In the genomic region with DNA sequence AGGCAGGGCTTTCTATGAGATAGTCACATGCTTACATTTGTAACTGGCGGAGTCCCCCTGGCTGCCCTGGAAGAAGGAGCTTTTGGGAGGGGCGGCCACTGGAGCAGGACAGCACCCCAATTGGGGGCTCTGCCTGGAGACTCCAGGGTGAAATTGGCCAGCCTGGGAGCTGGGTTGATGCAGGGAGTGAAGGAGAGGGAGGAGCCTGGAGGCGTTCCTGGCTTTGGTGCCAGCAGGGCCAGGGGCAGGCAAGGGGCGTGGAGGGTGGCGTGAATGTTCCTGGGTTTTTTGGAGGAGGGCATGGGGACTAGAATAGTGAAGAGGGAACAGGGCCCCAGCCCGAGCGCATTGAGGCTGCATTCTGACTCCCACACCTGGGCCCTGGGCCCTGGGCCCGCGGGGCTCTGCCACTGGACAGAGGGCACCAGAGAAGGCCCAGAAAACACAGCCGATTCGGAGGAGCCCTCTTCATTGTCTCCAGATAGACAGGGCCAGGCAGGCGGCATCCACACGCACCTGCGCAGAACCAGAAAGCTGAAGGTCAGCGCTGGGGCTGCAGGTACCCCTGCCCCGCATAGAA, we compare ENCODE assay signal across 10 cellular contexts. TPM values are rescaled to one million over a fixed set of nuclear protein-coding genes. Genes with fewer than 3 reads are reported as not detected.
DNase-seq lines count a peak whose midpoint lies in the region; ATAC-seq and TF ChIP-seq lines count a peak whose summit lies in the region.
"Had no signal": no experiment of that assay in that cellular context is flagged by ENCODE, and none has a peak within 500 bp of the region (broad histone marks: within the 10 kb centered on the region; RNA-seq: fewer than 3 reads in every experiment).

No MANE protein-coding gene starts in this region.

- POLR2A ChIA-PET in HCT116 (lab: Charles Lee): no interaction called here

- H3K27ac ChIP-seq in HCT116 (ENCODE audit: low read depth, low read length): peak overlapping the region; percentile 45; the same call in 1 of the 2 replicates
- peak overlapping the region; percentile 58 to 80 (median 68) for H3K27ac ChIP-seq in gastrocnemius medialis

- peaks cover 3% of the 10 kb centered on the region for H3K27me3 Mint-ChIP-seq in glutamatergic neuron (ENCODE audit: unreplicated experiment)
- no peaks in the 10 kb centered on the region for H3K27me3 Mint-ChIP-seq in activated T-cell treated with anti-CD3 and anti-CD28 coated beads, Interleukin-2, amount 50 U/mL, for 72 hours (ENCODE audit: low read depth)

- H3K4me2 ChIP-seq in HCT116 (ENCODE audit: low read length): peak overlapping the region; percentile 56; the same call in 1 of the 2 replicates

- CTCF ChIA-PET in HCT116 (lab: Charles Lee): no interaction called here

- no peaks in the 10 kb centered on the region for H3K79me2 ChIP-seq in HCT116 (ENCODE audit: insufficient read depth, low read length)

- TF ChIP-seq CTCF in HCT116 (IDR thresholded peaks at IDR 0.05 in 2 of 3, conservative IDR thresholded peaks at IDR 0.05 in 1 of 3; ENCODE audit: borderline replicate concordance in 1 of 3, insufficient read depth in 1 of 3, low read depth in 2 of 3, low read length in 2 of 3): no peak
- no peak for TF ChIP-seq CTCF in glutamatergic neuron (IDR thresholded peaks at IDR 0.05; ENCODE audit: partially characterized antibody, unreplicated experiment)
- no peak for TF ChIP-seq CTCF in gastrocnemius medialis (IDR thresholded peaks at IDR 0.05 in 4 of 5, conservative IDR thresholded peaks at IDR 0.05 in 1 of 5)

- H3K36me3 ChIP-seq in HCT116 (ENCODE audit: control insufficient read depth in 1 of 2, insufficient read depth in 2 of 2, low read length in 2 of 2) (no peaks in the 10 kb centered on the region), gastrocnemius medialis (no peaks in the 10 kb centered on the region)

- in situ Hi-C loops in gastrocnemius medialis (cut with MboI; ENCODE audit: low sequenced_read_pairs in 4 of 4): no loop called here

- H3K27me3 ChIP-seq in HCT116 (ENCODE audit: insufficient read depth, low read length) (no peaks in the 10 kb centered on the region), gastrocnemius medialis (no peaks in the 10 kb centered on the region)

- peaks cover 38 to 41% of the 10 kb centered on the region in 2 experiments for H3K4me1 ChIP-seq in HCT116 (ENCODE audit: control insufficient read depth in 1 of 2, insufficient read depth in 2 of 2, low read length in 2 of 2)
- H3K4me1 ChIP-seq in gastrocnemius medialis: peaks cover 22 to 31% of the 10 kb centered on the region in 2 donors

- H3K36me3 Mint-ChIP-seq in glutamatergic neuron (ENCODE audit: unreplicated experiment): no peaks in the 10 kb centered on the region
- H3K36me3 Mint-ChIP-seq in activated T-cell treated with anti-CD3 and anti-CD28 coated beads, Interleukin-2, amount 50 U/mL, for 72 hours (ENCODE audit: insufficient read depth in 2 of 2): no peaks in the 10 kb centered on the region

- H2AFZ ChIP-seq in HCT116 (ENCODE audit: low read depth, low read length, poor library complexity, severe bottlenecking): no peak overlapping the region

- H3K4me1 Mint-ChIP-seq in glutamatergic neuron (ENCODE audit: low read depth, unreplicated experiment): peaks cover 4% of the 10 kb centered on the region
- no peaks in the 10 kb centered on the region for H3K4me1 Mint-ChIP-seq in activated T-cell treated with anti-CD3 and anti-CD28 coated beads, Interleukin-2, amount 50 U/mL, for 72 hours (ENCODE audit: low read depth)

- DNase-seq in HCT116 (ENCODE audit: low read depth, low spot score) (no peak), NCI-H446 treated with DMSO at 0.1 percent for 48 hours (lab: John Stamatoyannopoulos, UW) (peak; percentile 31), glutamatergic neuron (no peak), gastrocnemius medialis (no peak)
- DNase-seq in activated T-cell treated with anti-CD3 and anti-CD28 coated beads, Interleukin-2, amount 50 U/mL, for 72 hours: no peak
- no peak for DNase-seq in activated CD4-positive, CD25-positive, alpha-beta regulatory T cell (lab: John Stamatoyannopoulos, UW)
- DNase-seq: activated CD8-positive, alpha-beta T cell treated with anti-CD3 and anti-CD28 coated beads, Interleukin-2, amount 10 ng/mL, durations not matched to agents 7 days and 5 days; activated effector memory CD4-positive, alpha-beta T cell treated with Interleukin-2 at 50 U/mL for 16 hours had no signal

- H3K9me3 ChIP-seq in HCT116 (ENCODE audit: control insufficient read depth in 1 of 2, insufficient read depth in 1 of 2, low read depth in 1 of 2, low read length in 2 of 2): no peaks in the 10 kb centered on the region
- no peaks in the 10 kb centered on the region for H3K9me3 ChIP-seq in gastrocnemius medialis

- H3K4me3 Mint-ChIP-seq in glutamatergic neuron (ENCODE audit: unreplicated experiment): no peak overlapping the region
- H3K4me3 Mint-ChIP-seq in activated T-cell treated with anti-CD3 and anti-CD28 coated beads, Interleukin-2, amount 50 U/mL, for 72 hours: no peak overlapping the region
- H3K4me3 Mint-ChIP-seq: activated CD8-positive, alpha-beta T cell treated with anti-CD3 and anti-CD28 coated beads, Interleukin-2, amount 10 ng/mL, durations not matched to agents 7 days and 5 days had no signal

- H4K20me1 ChIP-seq in HCT116 (ENCODE audit: insufficient read depth): no peaks in the 10 kb centered on the region

- H3K9ac ChIP-seq in HCT116 (ENCODE audit: low read length): no peak overlapping the region

- ATAC-seq in HCT116: no peak
- ATAC-seq in gastrocnemius medialis: no peak
- no peak for ATAC-seq in GM18870 (IDR thresholded peaks at IDR 0.05; ENCODE audit: unreplicated experiment)
- ATAC-seq in activated T-cell treated with anti-CD3 and anti-CD28 coated beads, Interleukin-2, amount 50 U/mL, for 72 hours (replicated peaks in 1 of 2): no peak
- ATAC-seq in HG02840 (IDR thresholded peaks at IDR 0.05; ENCODE audit: low FRiP score, unreplicated experiment): no peak
- ATAC-seq: activated CD8-positive, alpha-beta T cell treated with anti-CD3 and anti-CD28 coated beads, Interleukin-2, amount 10 ng/mL, durations not matched to agents 7 days and 5 days had no signal

- no peak for TF ChIP-seq POLR2A in HCT116 (IDR thresholded peaks at IDR 0.05; ENCODE audit: borderline replicate concordance, extremely low read depth, insufficient read depth, insufficient read length)
- TF ChIP-seq POLR2A in gastrocnemius medialis (IDR thresholded peaks at IDR 0.05): no peak

- no peak for TF ChIP-seq RAD21 in HCT116 (IDR thresholded peaks at IDR 0.05; ENCODE audit: low read depth)

- no TSS peak for BruUV-seq in HCT116 (replicated peaks; lab: Mats Ljungman, UMichigan)

- intact Hi-C loops in HCT116 (cut with micrococcal nuclease): no loop called here
- intact Hi-C loops in gastrocnemius medialis (cut with DNase I; ENCODE audit: low total_unique reads): loop anchor here (5.0 kb wide), 1 partner anchor 86 kb away; no protein-coding TSS in a partner anchor

- H3K27ac Mint-ChIP-seq in glutamatergic neuron (ENCODE audit: unreplicated experiment): peak overlapping the region; percentile 28
- no peak overlapping the region for H3K27ac Mint-ChIP-seq in activated T-cell treated with anti-CD3 and anti-CD28 coated beads, Interleukin-2, amount 50 U/mL, for 72 hours
- H3K27ac Mint-ChIP-seq: activated CD8-positive, alpha-beta T cell treated with anti-CD3 and anti-CD28 coated beads, Interleukin-2, amount 10 ng/mL, durations not matched to agents 7 days and 5 days had no signal

- H3K9me3 Mint-ChIP-seq in glutamatergic neuron (ENCODE audit: unreplicated experiment): peaks cover 2% of the 10 kb centered on the region
- no peaks in the 10 kb centered on the region for H3K9me3 Mint-ChIP-seq in activated T-cell treated with anti-CD3 and anti-CD28 coated beads, Interleukin-2, amount 50 U/mL, for 72 hours

- no peaks in the 10 kb centered on the region for H3K9me2 ChIP-seq in HCT116 (ENCODE audit: insufficient read depth)

- RAD21 ChIA-PET in HCT116 (lab: Charles Lee; ENCODE audit: low non-redundant PET in 1 of 2, low total read pairs in 2 of 2, uncharacterized antibody in 2 of 2, unreplicated experiment in 2 of 2): no interaction called here

- no peak overlapping the region for H3K4me3 ChIP-seq in HCT116 (replicated peaks in 1 of 2; ENCODE audit: low read depth in 1 of 2, low read length in 2 of 2)
- no peak overlapping the region for H3K4me3 ChIP-seq in gastrocnemius medialis

TF ChIP-seq in HCT116, 20 proteins besides CTCF, POLR2A, EP300 and RAD21 (continues in another document):
- TF ChIP-seq EZH2 (IDR thresholded peaks at IDR 0.05) (no peak), YY1 (IDR thresholded peaks at IDR 0.05; ENCODE audit: extremely low read depth, insufficient replicate concordance, low read depth, low read length) (no peak), SIN3A (IDR thresholded peaks at IDR 0.05; ENCODE audit: low read depth) (no peak), ZNF274 (IDR thresholded peaks at IDR 0.05; ENCODE audit: low read depth, low read length) (no peak), POLR2AphosphoS5 (IDR thresholded peaks at IDR 0.05; ENCODE audit: low read depth, low read length) (no peak), JUND (IDR thresholded peaks at IDR 0.05) (no peak), CEBPB (IDR thresholded peaks at IDR 0.05; ENCODE audit: low read depth) (no peak), CBX3 (IDR thresholded peaks at IDR 0.05; ENCODE audit: low read depth) (no peak), TCF7L2 (IDR thresholded peaks at IDR 0.05; ENCODE audit: borderline replicate concordance, extremely low read depth, insufficient read depth, insufficient read length) (no peak), SP1 (IDR thresholded peaks at IDR 0.05; ENCODE audit: low read depth) (no peak)
- TF ChIP-seq, protein P1, sequence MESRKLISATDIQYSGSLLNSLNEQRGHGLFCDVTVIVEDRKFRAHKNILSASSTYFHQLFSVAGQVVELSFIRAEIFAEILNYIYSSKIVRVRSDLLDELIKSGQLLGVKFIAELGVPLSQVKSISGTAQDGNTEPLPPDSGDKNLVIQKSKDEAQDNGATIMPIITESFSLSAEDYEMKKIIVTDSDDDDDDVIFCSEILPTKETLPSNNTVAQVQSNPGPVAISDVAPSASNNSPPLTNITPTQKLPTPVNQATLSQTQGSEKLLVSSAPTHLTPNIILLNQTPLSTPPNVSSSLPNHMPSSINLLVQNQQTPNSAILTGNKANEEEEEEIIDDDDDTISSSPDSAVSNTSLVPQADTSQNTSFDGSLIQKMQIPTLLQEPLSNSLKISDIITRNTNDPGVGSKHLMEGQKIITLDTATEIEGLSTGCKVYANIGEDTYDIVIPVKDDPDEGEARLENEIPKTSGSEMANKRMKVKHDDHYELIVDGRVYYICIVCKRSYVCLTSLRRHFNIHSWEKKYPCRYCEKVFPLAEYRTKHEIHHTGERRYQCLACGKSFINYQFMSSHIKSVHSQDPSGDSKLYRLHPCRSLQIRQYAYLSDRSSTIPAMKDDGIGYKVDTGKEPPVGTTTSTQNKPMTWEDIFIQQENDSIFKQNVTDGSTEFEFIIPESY (IDR thresholded peaks at IDR 0.05; ENCODE audit: extremely low read depth, insufficient replicate concordance, low read length): no peak

RNA-seq across cellular contexts. Expression of a gene that starts 29.5 kb away (rescaled TPM):
- total RNA-seq in HCT116 (2021; ENCODE audit: unreplicated experiment) (not detected), glutamatergic neuron (ENCODE audit: unreplicated experiment) (not detected), gastrocnemius medialis (10 to 100 TPM in 1 of 4 donors, 1 to 10 TPM in 1, under 1 TPM in 1, not detected in 1; 0.24 to 77.8 (median 1.3) TPM)
- polyA plus RNA-seq in HCT116 (2012): not detected in 2 replicates
- total RNA-seq in activated T-cell treated with anti-CD3 and anti-CD28 coated beads, Interleukin-2, amount 50 U/mL, for 72 hours: not detected
- total RNA-seq: activated CD8-positive, alpha-beta T cell treated with anti-CD3 and anti-CD28 coated beads, Interleukin-2, amount 10 ng/mL, durations not matched to agents 7 days and 5 days had no signal
